ENCODE assay signal across 28 cellular contexts in genomic region chr15:89982315-89983055, GRCh38.
"Had no signal": no experiment of that assay in that cellular context is flagged by ENCODE, and none has a peak within 500 bp of the region (broad histone marks: within the 10 kb centered on the region; RNA-seq: fewer than 3 reads in every experiment).

No MANE protein-coding gene starts in this region.

- H3K36me3 ChIP-seq: esophagus muscularis mucosa, heart left ventricle, left ventricle myocardium inferior, neutrophil, upper lobe of left lung had no signal

- H3K27ac ChIP-seq: esophagus muscularis mucosa, foreskin keratinocyte, heart left ventricle, left ventricle myocardium inferior, neutrophil, skin epidermis, upper lobe of left lung had no signal

- H3K27me3 Mint-ChIP-seq: activated CD8-positive, alpha-beta T cell treated with anti-CD3 and anti-CD28 coated beads for 36 hours; activated naive CD4-positive, alpha-beta T cell treated with anti-CD3 and anti-CD28 coated beads, Interleukin-2, amount 50 U/mL, for 24 hours; T-helper 17 cell had no signal

- DNase-seq: activated CD4-positive, alpha-beta T cell treated with anti-CD3 and anti-CD28 coated beads for 1 hour; activated CD4-positive, alpha-beta T cell treated with anti-CD3 and anti-CD28 coated beads, Interleukin-2, amount 10 ng/mL, durations not matched to agents 7 days and 5 days; activated CD8-positive, alpha-beta T cell treated with anti-CD3 and anti-CD28 coated beads for 36 hours; activated naive CD8-positive, alpha-beta T cell treated with anti-CD3 and anti-CD28 coated beads, Interleukin-2, amount 50 U/mL, for 24 hours; activated T-cell treated with anti-CD3 and anti-CD28 coated beads, Interleukin-2, amount 50 U/mL, for 4 hours; amygdala; caudate nucleus; foreskin keratinocyte; heart left ventricle; islet precursor cell; left ventricle myocardium inferior; retina; stimulated activated CD4-positive, alpha-beta T cell treated with anti-CD3 and anti-CD28 coated beads, Interleukin-12 subunit alpha, Interleukin-12 subunit beta, amount 100 ng/mL, for 4 hours; stimulated activated CD4-positive, alpha-beta T cell treated with anti-CD3 and anti-CD28 coated beads, Interleukin-4, amount 100 ng/mL, for 1 hour; stimulated activated naive CD8-positive, alpha-beta T cell treated with anti-CD3 and anti-CD28 coated beads, Interleukin-15, Interleukin-2, amounts not matched to agents 100 U/mL and 50 U/mL, for 24 hours; T-helper 17 cell; T1000; upper lobe of left lung had no signal

- H3K4me3 Mint-ChIP-seq: activated CD4-positive, alpha-beta T cell treated with anti-CD3 and anti-CD28 coated beads, Interleukin-2, amount 10 ng/mL, durations not matched to agents 7 days and 5 days; activated CD8-positive, alpha-beta T cell treated with anti-CD3 and anti-CD28 coated beads for 36 hours; activated naive CD4-positive, alpha-beta T cell treated with anti-CD3 and anti-CD28 coated beads, Interleukin-2, amount 50 U/mL, for 24 hours; activated naive CD8-positive, alpha-beta T cell treated with anti-CD3 and anti-CD28 coated beads, Interleukin-2, amount 50 U/mL, for 24 hours; activated T-cell treated with anti-CD3 and anti-CD28 coated beads, Interleukin-2, amount 50 U/mL, for 4 hours; dendritic cell treated with granulocyte-macrophage colony-stimulating factor and Interleukin-4, amounts not matched to agents 40 ng/mL and 50 ng/mL, for 4 days; nephron; T-helper 17 cell had no signal

- H3K36me3 Mint-ChIP-seq: activated naive CD4-positive, alpha-beta T cell treated with anti-CD3 and anti-CD28 coated beads, Interleukin-2, amount 50 U/mL, for 24 hours had no signal

- H3K4me3 ChIP-seq: esophagus muscularis mucosa, heart left ventricle, left ventricle myocardium inferior, lung, skin epidermis, upper lobe of left lung had no signal

- ATAC-seq: activated CD8-positive, alpha-beta T cell treated with anti-CD3 and anti-CD28 coated beads for 36 hours; activated naive CD8-positive, alpha-beta T cell treated with anti-CD3 and anti-CD28 coated beads, Interleukin-2, amount 50 U/mL, for 24 hours; activated T-cell treated with anti-CD3 and anti-CD28 coated beads, Interleukin-2, amount 50 U/mL, for 4 hours; foreskin keratinocyte; heart left ventricle; sciatic nerve; stimulated activated naive CD8-positive, alpha-beta T cell treated with anti-CD3 and anti-CD28 coated beads, Interleukin-15, Interleukin-2, amounts not matched to agents 100 U/mL and 50 U/mL, for 24 hours; T-helper 17 cell had no signal

- H3K27me3 ChIP-seq: neutrophil, upper lobe of left lung had no signal

- H3K4me1 Mint-ChIP-seq: activated CD4-positive, alpha-beta T cell treated with anti-CD3 and anti-CD28 coated beads, Interleukin-2, amount 10 ng/mL, durations not matched to agents 7 days and 5 days; activated naive CD4-positive, alpha-beta T cell treated with anti-CD3 and anti-CD28 coated beads, Interleukin-2, amount 50 U/mL, for 24 hours; activated naive CD8-positive, alpha-beta T cell treated with anti-CD3 and anti-CD28 coated beads, Interleukin-2, amount 50 U/mL, for 24 hours; nephron; T-helper 17 cell had no signal

- H3K4me1 ChIP-seq: esophagus muscularis mucosa, heart left ventricle, left ventricle myocardium inferior, upper lobe of left lung had no signal

- H3K9me3 Mint-ChIP-seq: activated naive CD4-positive, alpha-beta T cell treated with anti-CD3 and anti-CD28 coated beads, Interleukin-2, amount 50 U/mL, for 24 hours had no signal

- H3K9me3 ChIP-seq: neutrophil had no signal

- H3K27ac Mint-ChIP-seq: activated CD4-positive, alpha-beta T cell treated with anti-CD3 and anti-CD28 coated beads, Interleukin-2, amount 10 ng/mL, durations not matched to agents 7 days and 5 days; activated CD8-positive, alpha-beta T cell treated with anti-CD3 and anti-CD28 coated beads for 36 hours; activated naive CD4-positive, alpha-beta T cell treated with anti-CD3 and anti-CD28 coated beads, Interleukin-2, amount 50 U/mL, for 24 hours; activated naive CD8-positive, alpha-beta T cell treated with anti-CD3 and anti-CD28 coated beads, Interleukin-2, amount 50 U/mL, for 24 hours; activated T-helper 2 cell treated with anti-CD3 and anti-CD28 coated beads, Interferon-gamma antibody, Interleukin-2, Interleukin-4, amounts not matched to agents 10 μg/mL and 5 μg/mL and 100 μg/mL, durations not matched to agents 14 hours and 24 hours and 36 hours; nephron; progenitor cell of endocrine pancreas; T-helper 17 cell had no signal
